ENCODE assay signal across 8 cellular contexts in the genomic region with DNA sequence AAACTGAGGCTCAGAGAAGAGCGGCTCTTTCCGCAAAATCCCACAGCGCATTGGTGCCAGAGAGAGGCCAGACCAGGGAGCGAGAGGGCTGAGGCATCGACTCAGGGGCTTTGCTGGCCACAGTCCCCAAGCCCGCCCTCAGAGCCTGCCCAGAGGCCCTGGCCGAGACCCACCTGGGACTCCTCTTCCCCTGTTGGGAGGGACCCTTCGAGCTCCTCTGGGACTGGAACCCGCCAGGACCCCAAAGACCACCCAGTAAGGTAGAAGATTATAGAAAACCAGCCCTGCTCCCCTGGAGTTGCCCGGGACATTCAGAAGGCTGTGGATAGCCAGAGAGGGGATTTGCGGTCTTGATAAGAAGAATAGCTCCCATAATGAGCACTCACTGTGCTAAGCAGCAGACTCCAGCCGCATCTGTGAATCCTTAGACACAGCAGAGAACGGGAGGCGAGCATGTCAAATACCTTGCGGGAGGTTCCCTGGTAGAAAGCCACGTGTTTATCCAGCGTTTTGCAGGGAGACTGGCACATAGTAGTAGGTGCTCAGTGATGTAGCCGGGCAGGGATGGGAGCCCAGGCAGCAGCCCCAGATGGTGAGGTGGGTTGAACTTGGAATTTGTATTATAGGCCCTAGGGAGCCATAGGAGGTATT. TPM values are rescaled to one million over a fixed set of nuclear protein-coding genes. Genes with fewer than 3 reads are reported as not detected.
DNase-seq lines count a peak whose midpoint lies in the region; ATAC-seq and TF ChIP-seq lines count a peak whose summit lies in the region.

No MANE protein-coding gene starts in this region.

- TF ChIP-seq CTCF in BE2C (IDR thresholded peaks at IDR 0.05; ENCODE audit: low read depth, low read length) (no peak), Peyer's patch (IDR thresholded peaks at IDR 0.05) (no peak)

- peak overlapping the region in 2 of 4 donors; percentile 50 to 67 for H3K27ac ChIP-seq in Peyer's patch

- peaks cover 4% of the 10 kb centered on the region for H3K4me1 ChIP-seq in BE2C
- H3K4me1 ChIP-seq in Peyer's patch = peaks cover 0 to 45% (median 0%) of the 10 kb centered on the region in 4 donors
- peaks cover 42% of the 10 kb centered on the region for H3K4me1 ChIP-seq in neuron (ENCODE audit: insufficient read depth, low read length)

- DNase-seq in BE2C (no peak), Peyer's patch (no peak), erythroblast (lab: John Stamatoyannopoulos, UW) (no peak), GM03348 (ENCODE audit: low spot score) (no peak)
- no peak for DNase-seq in stimulated activated naive CD4-positive, alpha-beta T cell treated with Interleukin-2 at 50 U/mL for 16 hours (lab: John Stamatoyannopoulos, UW)

- H3K4me3 ChIP-seq in BE2C (ENCODE audit: low read depth, low read length) = peak overlapping the region; percentile 74
- peak overlapping the region; percentile 27 to 70 (median 48) for H3K4me3 ChIP-seq in Peyer's patch
- H3K4me3 ChIP-seq in neuron (ENCODE audit: low read length) = peak overlapping the region; percentile 46

- TF ChIP-seq POLR2A in Peyer's patch (IDR thresholded peaks at IDR 0.05) (no peak), erythroblast (IDR thresholded peaks at IDR 0.05; ENCODE audit: low read length) (peak; percentile 10)

- peak overlapping the region; percentile 60 for H2AFZ ChIP-seq in neuron (ENCODE audit: low read depth, low read length)

- ATAC-seq in HG02763 (IDR thresholded peaks at IDR 0.05; ENCODE audit: unreplicated experiment) = no peak
- no peak for ATAC-seq in HG02759 (IDR thresholded peaks at IDR 0.05; ENCODE audit: unreplicated experiment)

- H3K36me3 ChIP-seq in BE2C = no peaks in the 10 kb centered on the region
- H3K36me3 ChIP-seq in Peyer's patch = no peaks in the 10 kb centered on the region
- no peaks in the 10 kb centered on the region for H3K36me3 ChIP-seq in neuron (ENCODE audit: insufficient read depth, low read length)

- H3K9me3 ChIP-seq in BE2C (no peaks in the 10 kb centered on the region), Peyer's patch (no peaks in the 10 kb centered on the region), neuron (ENCODE audit: low read length) (no peaks in the 10 kb centered on the region)

- H3K27me3 ChIP-seq in BE2C (no peaks in the 10 kb centered on the region), Peyer's patch (no peaks in the 10 kb centered on the region), neuron (ENCODE audit: insufficient read depth, low read length) (no peaks in the 10 kb centered on the region)

RNA-seq across cellular contexts. Expression of gene AK1, which starts 0.7 kb away (rescaled TPM):
- 236 TPM for polyA plus RNA-seq in BE2C (2012; ENCODE audit: insufficient read depth, insufficient read length, low read depth)
- total RNA-seq in Peyer's patch = 10 to 100 TPM in 3 of 4 donors, 1 to 10 TPM in 1; 2.5 to 22.3 (median 18.4) TPM

RNA-seq across cellular contexts. Expression of gene ST6GALNAC6, which starts 21.3 kb away (rescaled TPM):
- polyA plus RNA-seq in BE2C (2012; ENCODE audit: insufficient read depth, insufficient read length, low read depth) = 40.4 TPM
- 10 to 100 TPM in 3 of 4 donors, 1 to 10 TPM in 1; 7.7 to 88.3 (median 18.9) TPM for total RNA-seq in Peyer's patch

RNA-seq across cellular contexts. Expression of gene ENG, which starts 23.7 kb away (rescaled TPM):
- 9.0 TPM for polyA plus RNA-seq in BE2C (2012; ENCODE audit: insufficient read depth, insufficient read length, low read depth)
- 10 to 100 TPM in 3 of 4 donors, 1 to 10 TPM in 1; 7.0 to 49.5 (median 25.0) TPM for total RNA-seq in Peyer's patch

RNA-seq across cellular contexts. Expression of gene ST6GALNAC4, which starts 38.7 kb away (rescaled TPM):
- polyA plus RNA-seq in BE2C (2012; ENCODE audit: insufficient read depth, insufficient read length, low read depth) = 39.4 TPM
- 100 to 1,000 TPM in 1 of 4 donors, 10 to 100 TPM in 3; 39.9 to 119 (median 46.7) TPM for total RNA-seq in Peyer's patch

RNA-seq across cellular contexts. Expression of gene PIP5KL1, which starts 52.5 kb away (rescaled TPM):
- 0.74 TPM for polyA plus RNA-seq in BE2C (2012; ENCODE audit: insufficient read depth, insufficient read length, low read depth)
- 1 to 10 TPM in 1 of 4 donors, not detected in 3; 2.5 TPM for total RNA-seq in Peyer's patch
